ENCODE assay signal across 6 cellular contexts in genomic region chr12:54337280-54337842, GRCh38. TPM values are rescaled to one million over a fixed set of nuclear protein-coding genes. Genes with fewer than 3 reads are reported as not detected.
A peak's percentile ranks its signal among the peaks of the same experiment; 100 is the strongest.
DNase-seq lines count a peak whose midpoint lies in the region; ATAC-seq and TF ChIP-seq lines count a peak whose summit lies in the region.

No MANE protein-coding gene starts in this region.

- H3K4me3 ChIP-seq in hepatocyte (no peak overlapping the region), uterus (no peak overlapping the region)

- H3K27ac ChIP-seq in hepatocyte (peak overlapping the region; percentile 72), uterus (peak overlapping the region; percentile 59 to 79)

- peaks cover 74% of the 10 kb centered on the region for H3K79me2 ChIP-seq in hepatocyte

- no peak for ATAC-seq in GM21360 (IDR thresholded peaks at IDR 0.05; ENCODE audit: unreplicated experiment)

- H2AFZ ChIP-seq in hepatocyte: no peak overlapping the region

- H3K27me3 ChIP-seq in hepatocyte: no peaks in the 10 kb centered on the region
- H3K27me3 ChIP-seq in uterus: no peaks in the 10 kb centered on the region

- H3K4me2 ChIP-seq in hepatocyte: peak overlapping the region; percentile 53

- no peaks in the 10 kb centered on the region for H3K9me2 ChIP-seq in hepatocyte (replicated peaks; ENCODE audit: insufficient read depth)

- intact Hi-C loops in uterus (cut with DNase I; ENCODE audit: low total_unique reads): no loop called here

- TF ChIP-seq POLR2A in uterus (IDR thresholded peaks at IDR 0.05): no peak

- H4K20me1 ChIP-seq in hepatocyte (ENCODE audit: insufficient read depth, poor library complexity, severe bottlenecking): peaks cover 29% of the 10 kb centered on the region

- H3K36me3 ChIP-seq in hepatocyte (replicated peaks; ENCODE audit: insufficient read depth, low read depth) (peaks cover 4% of the 10 kb centered on the region), uterus (no peaks in the 10 kb centered on the region)

- WGBS in hepatocyte (ENCODE audit: low lambda C conversion rate, missing lambda C conversion rate): 33% methylated on average over 3 of the region's 3 CpGs

- H3K4me1 ChIP-seq in hepatocyte (ENCODE audit: insufficient read depth) (peaks cover 36% of the 10 kb centered on the region), uterus (peaks cover 10 to 13% of the 10 kb centered on the region in 2 donors)

- DNase-seq in NCI-H1417 (lab: John Stamatoyannopoulos, UW): peak; percentile 40 to 76 (median 71)
- no peak for DNase-seq in NCI-H1417 treated with DMSO at 0.1 percent for 48 hours (lab: John Stamatoyannopoulos, UW)
- no peak for DNase-seq in hepatocyte (ENCODE audit: low spot score)
- no peak for DNase-seq in uterus
- no peak for DNase-seq in GM20000 (ENCODE audit: low spot score)

- no peaks in the 10 kb centered on the region for H3K9me3 ChIP-seq in hepatocyte (ENCODE audit: low read depth)
- H3K9me3 ChIP-seq in uterus: no peaks in the 10 kb centered on the region

- TF ChIP-seq CTCF in hepatocyte (IDR thresholded peaks at IDR 0.05; ENCODE audit: poor library complexity) (peak; percentile 34), uterus (IDR thresholded peaks at IDR 0.05) (peak; percentile 12 to 47 (median 38)), GM20000 (IDR thresholded peaks at IDR 0.05; ENCODE audit: extremely low read depth, missing control alignments) (no peak)

RNA-seq across cellular contexts. Expression of gene COPZ1, which starts 12.4 kb away (rescaled TPM):
- total RNA-seq in hepatocyte: 164 and 220 TPM in 2 replicates
- polyA plus RNA-seq in hepatocyte: 207 and 224 TPM in 2 replicates
- total RNA-seq in uterus: 100 to 1,000 TPM in 3 of 4 donors, 10 to 100 TPM in 1; 32.3 to 141 (median 120) TPM

RNA-seq across cellular contexts. Expression of gene GPR84, which starts 26.9 kb away (rescaled TPM):
- total RNA-seq in hepatocyte (0.07 TPM in 1 of 2 replicates, not detected in the other), uterus (under 1 TPM in 2 of 4 donors, not detected in 2; 0.21 to 0.27 TPM)
- polyA plus RNA-seq in hepatocyte: not detected in 2 replicates

RNA-seq across cellular contexts. Expression of gene NFE2, which starts 36.5 kb away (rescaled TPM):
- total RNA-seq in hepatocyte (0.44 TPM in 1 of 2 replicates, not detected in the other), uterus (1 to 10 TPM in 1 of 4 donors, under 1 TPM in 1, not detected in 2; 0.40 to 1.2 TPM)
- 0.83 TPM in 1 of 2 replicates, not detected in the other for polyA plus RNA-seq in hepatocyte

RNA-seq across cellular contexts. Expression of gene ZNF385A, which starts 47.2 kb away (rescaled TPM):
- total RNA-seq in hepatocyte (2.2 and 5.6 TPM in 2 replicates), uterus (10 to 100 TPM in 1 of 4 donors, 1 to 10 TPM in 1, under 1 TPM in 2; 0.26 to 16.9 (median 3.2) TPM)
- 4.2 and 4.6 TPM in 2 replicates for polyA plus RNA-seq in hepatocyte

RNA-seq across cellular contexts. Expression of gene HNRNPA1, which starts 56.8 kb away (rescaled TPM):
- total RNA-seq in hepatocyte (467 and 721 TPM in 2 replicates), uterus (1,000 to 10,000 TPM in 2 of 4 donors, 100 to 1,000 TPM in 2; 245 to 1,238 (median 796) TPM)
- polyA plus RNA-seq in hepatocyte: 482 and 531 TPM in 2 replicates

Comparison
In these comparisons a context has a peak if more than half of its experiments do, and no peak if none do; other contexts are left out.
1. DNase-seq: peak in NCI-H1417 (3 of 3); none in NCI-H1417 treated with DMSO at 0.1 percent for 48 hours (single experiment), hepatocyte (single experiment), uterus (0 of 2) and GM20000 (single experiment).